17 cellular contexts compared by ENCODE assay signal in the genomic region with DNA sequence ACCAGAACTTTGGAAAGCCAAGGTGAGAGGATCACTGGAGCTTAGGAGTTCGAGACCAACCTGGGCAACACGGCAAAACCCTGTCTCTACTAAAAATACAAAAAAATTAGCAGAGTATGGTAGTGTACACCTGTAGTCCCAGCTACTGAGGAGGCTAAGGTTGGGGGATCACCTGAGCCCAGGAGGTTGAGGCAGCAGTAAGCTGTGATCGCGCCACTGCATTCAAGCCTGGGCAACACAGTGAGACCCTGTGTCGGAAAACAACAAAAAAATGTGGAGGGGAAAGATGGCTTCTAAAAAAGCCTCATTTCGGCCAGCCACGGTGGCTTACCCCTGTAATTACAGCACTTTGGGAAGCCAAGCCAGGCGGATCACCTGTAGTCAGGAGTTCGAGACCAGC. TPM values are rescaled to one million over a fixed set of nuclear protein-coding genes. Genes with fewer than 3 reads are reported as not detected.
A peak's percentile ranks its signal among the peaks of the same experiment; 100 is the strongest.
DNase-seq lines count a peak whose midpoint lies in the region; ATAC-seq and TF ChIP-seq lines count a peak whose summit lies in the region.
"Had no signal": no experiment of that assay in that cellular context is flagged by ENCODE, and none has a peak within 500 bp of the region (broad histone marks: within the 10 kb centered on the region; RNA-seq: fewer than 3 reads in every experiment).

No MANE protein-coding gene starts in this region.

- WGBS in H9 (ENCODE audit: extremely low coverage, insufficient read length, low lambda C conversion rate) = no CpG with 5 or more reads among the region's 9 CpGs
- WGBS in mesenchymal stem cell = 96% methylated on average over 8 of the region's 9 CpGs
- WGBS in SK-N-SH (ENCODE audit: low lambda C conversion rate) = 94% methylated on average over 9 of the region's 9 CpGs

- H3K9ac ChIP-seq in H9 (ENCODE audit: extremely low read depth, insufficient read length, low read length) (no peak overlapping the region), mesenchymal stem cell (ENCODE audit: low read length) (no peak overlapping the region), SK-N-SH (no peak overlapping the region), colonic mucosa (ENCODE audit: low read depth in 2 of 2, low read length in 2 of 2) (no peak overlapping the region)

- no peaks in the 10 kb centered on the region for H3K9me2 ChIP-seq in SK-N-SH

- POLR2A ChIA-PET in SK-N-SH (lab: Yijun Ruan, JAX) = no interaction called here
- POLR2A ChIA-PET in activated CD8-positive, alpha-beta T cell treated with anti-CD3 and anti-CD28 coated beads for 36 hours (lab: Charles Lee) = interaction anchor here (0.6 kb wide), 1 partner anchor 15 kb away, joined by 3 read pairs; no protein-coding TSS in a partner anchor

- H2BK12ac ChIP-seq in H9 (ENCODE audit: insufficient read length, low read depth, low read length) = no peak overlapping the region
- H2BK12ac ChIP-seq in mesenchymal stem cell (ENCODE audit: low read length in 2 of 2) = no peak overlapping the region

- H3K79me1 ChIP-seq in H9 (ENCODE audit: insufficient read depth, low read depth, low read length, poor library complexity, severe bottlenecking) (no peaks in the 10 kb centered on the region), mesenchymal stem cell (replicated peaks; ENCODE audit: low read length, poor library complexity, severe bottlenecking) (peaks cover 20% of the 10 kb centered on the region)

- H3K18ac ChIP-seq in H9 (ENCODE audit: insufficient read length, low read depth, low read length) = no peak overlapping the region
- no peak overlapping the region for H3K18ac ChIP-seq in mesenchymal stem cell (ENCODE audit: low read depth in 1 of 2, low read length in 2 of 2)

- no peaks in the 10 kb centered on the region for H3K9me3 Mint-ChIP-seq in H9
- no peaks in the 10 kb centered on the region for H3K9me3 Mint-ChIP-seq in activated CD8-positive, alpha-beta T cell treated with anti-CD3 and anti-CD28 coated beads for 36 hours

- H3K36me3 Mint-ChIP-seq in H9 (ENCODE audit: insufficient read depth in 1 of 3, low read depth in 3 of 3) = peaks cover 7 to 59% (median 45%) of the 10 kb centered on the region in 3 experiments; a peak in 6 of 7 replicates
- peaks cover 4% of the 10 kb centered on the region for H3K36me3 Mint-ChIP-seq in T-helper 17 cell (ENCODE audit: low read depth)
- H3K36me3 Mint-ChIP-seq in activated CD8-positive, alpha-beta T cell treated with anti-CD3 and anti-CD28 coated beads for 36 hours (ENCODE audit: low read depth) = peaks cover 33% of the 10 kb centered on the region

- no peak for TF ChIP-seq RAD21 in SK-N-SH (IDR thresholded peaks at IDR 0.05; ENCODE audit: low read length)

- no peak overlapping the region for H3K4me3 Mint-ChIP-seq in H9
- H3K4me3 Mint-ChIP-seq in T-helper 17 cell = no peak overlapping the region
- no peak overlapping the region for H3K4me3 Mint-ChIP-seq in activated CD8-positive, alpha-beta T cell treated with anti-CD3 and anti-CD28 coated beads for 36 hours

- H3K27me3 ChIP-seq in H9 (ENCODE audit: insufficient read depth, low read length) (no peaks in the 10 kb centered on the region), mesenchymal stem cell (ENCODE audit: control insufficient read depth in 1 of 2, insufficient read depth in 1 of 2, low read length in 2 of 2) (no peaks in the 10 kb centered on the region), osteoblast (ENCODE audit: insufficient read depth, low read length) (no peaks in the 10 kb centered on the region), SK-N-SH (ENCODE audit: insufficient read depth) (no peaks in the 10 kb centered on the region), colonic mucosa (no peaks in the 10 kb centered on the region)
- H3K27me3 ChIP-seq: SJSA1 had no signal

- H3K23me2 ChIP-seq in H9 (ENCODE audit: insufficient read length, low read depth, low read length, poor library complexity, severe bottlenecking) = no peaks in the 10 kb centered on the region

- CTCF ChIA-PET in SK-N-SH (lab: Yijun Ruan, JAX) = interaction anchor here (1.3 kb wide), 1 partner anchor 8 kb away, joined by 3 read pairs; no protein-coding TSS in a partner anchor
- CTCF ChIA-PET in activated CD8-positive, alpha-beta T cell treated with anti-CD3 and anti-CD28 coated beads for 36 hours (lab: Charles Lee) = no interaction called here

- H3K27ac ChIP-seq in H9 (ENCODE audit: insufficient read length, low read depth, low read length) = no peak overlapping the region
- peak overlapping the region; percentile 36 for H3K27ac ChIP-seq in mesenchymal stem cell (ENCODE audit: low read length, poor library complexity, severe bottlenecking)
- H3K27ac ChIP-seq in osteoblast (ENCODE audit: low read depth, low read length) = peak overlapping the region; percentile 12
- H3K27ac ChIP-seq in SK-N-SH (ENCODE audit: low read depth in 2 of 2, low read length in 1 of 2) = no peak overlapping the region
- no peak overlapping the region for H3K27ac ChIP-seq in colonic mucosa

- H4K20me1 ChIP-seq in H9 (ENCODE audit: control insufficient read depth, insufficient read depth, insufficient read length) (no peaks in the 10 kb centered on the region), osteoblast (ENCODE audit: insufficient read depth, low read length) (peaks cover 3% of the 10 kb centered on the region), SK-N-SH (ENCODE audit: insufficient read depth) (no peaks in the 10 kb centered on the region)

- intact Hi-C loops in colonic mucosa (cut with DNase I) = no loop called here
- intact Hi-C loops in activated CD8-positive, alpha-beta T cell treated with anti-CD3 and anti-CD28 coated beads for 36 hours (cut with micrococcal nuclease) = no loop called here

- no peak overlapping the region for H3K56ac ChIP-seq in H9 (ENCODE audit: insufficient read length, low read depth, low read length)

- no peak overlapping the region for H3K23ac ChIP-seq in H9 (ENCODE audit: insufficient read length, low read depth, low read length)
- no peak overlapping the region for H3K23ac ChIP-seq in mesenchymal stem cell (ENCODE audit: low read length in 2 of 2)

- H3F3A ChIP-seq in SK-N-SH (replicated peaks; ENCODE audit: insufficient read depth) = peaks cover 32% of the 10 kb centered on the region

- H3K27ac Mint-ChIP-seq in H9 (peak overlapping the region; percentile 86 to 97 (median 94); a peak in 2 of 7 replicates), T-helper 17 cell (peak overlapping the region; percentile 9)
- no peak overlapping the region for H3K27ac Mint-ChIP-seq in activated CD8-positive, alpha-beta T cell treated with anti-CD3 and anti-CD28 coated beads for 36 hours

- H2AFZ ChIP-seq in H9 (ENCODE audit: low read length) (no peak overlapping the region), mesenchymal stem cell (ENCODE audit: low read depth, low read length) (no peak overlapping the region), osteoblast (ENCODE audit: low read length) (no peak overlapping the region), SK-N-SH (ENCODE audit: low read depth) (no peak overlapping the region)

- H2BK15ac ChIP-seq in H9 (ENCODE audit: low read depth, low read length) (no peak overlapping the region), mesenchymal stem cell (ENCODE audit: low read depth, poor library complexity, severe bottlenecking) (no peak overlapping the region)

- H3K4me1 Mint-ChIP-seq in H9 (peaks cover 26 to 29% of the 10 kb centered on the region in 2 experiments), T-helper 17 cell (peaks cover 8% of the 10 kb centered on the region)
- no peaks in the 10 kb centered on the region for H3K4me1 Mint-ChIP-seq in activated CD8-positive, alpha-beta T cell treated with anti-CD3 and anti-CD28 coated beads for 36 hours (ENCODE audit: low read depth)

- H3K14ac ChIP-seq in H9 (ENCODE audit: insufficient read depth, low read length) (no peak overlapping the region), mesenchymal stem cell (ENCODE audit: low read length in 2 of 2) (no peak overlapping the region)

- H4K5ac ChIP-seq in H9 (ENCODE audit: insufficient read length, low read depth, low read length) = no peak overlapping the region

- H4K8ac ChIP-seq in H9 (replicated peaks; ENCODE audit: insufficient read length, low read depth, low read length) (no peak overlapping the region), mesenchymal stem cell (ENCODE audit: low read length) (no peak overlapping the region)

- DNase-seq in H9 (no peak), T-helper 17 cell (no peak), mesenchymal stem cell (no peak), osteoblast (ENCODE audit: insufficient read length, low spot score, missing footprints) (no peak), SK-N-SH (no peak), colonic mucosa (no peak)
- no peak for DNase-seq in activated CD8-positive, alpha-beta T cell treated with anti-CD3 and anti-CD28 coated beads for 36 hours
- DNase-seq: 8988T, DND-41, HCEC 1CT, NCI-H1436, NCI-H1930, NCI-H226, NCI-H524, NCI-H82 had no signal

- no peak for TF ChIP-seq CTCF in H9 (conservative IDR thresholded peaks at IDR 0.05)
- no peak for TF ChIP-seq CTCF in osteoblast (IDR thresholded peaks at IDR 0.05; ENCODE audit: extremely low read depth, low read depth, low read length)
- no peak for TF ChIP-seq CTCF in SK-N-SH (IDR thresholded peaks at IDR 0.05)
- TF ChIP-seq CTCF in colonic mucosa (IDR thresholded peaks at IDR 0.05) = no peak
- no peak for TF ChIP-seq CTCF in activated CD8-positive, alpha-beta T cell treated with anti-CD3 and anti-CD28 coated beads for 36 hours (IDR thresholded peaks at IDR 0.05)

- H3K4ac ChIP-seq in H9 (ENCODE audit: low read depth, low read length) (no peak overlapping the region), mesenchymal stem cell (ENCODE audit: low read depth in 1 of 2, low read length in 2 of 2) (no peak overlapping the region)

- H3K36me3 ChIP-seq in mesenchymal stem cell (ENCODE audit: control insufficient read depth in 1 of 2, insufficient read depth in 2 of 2, low read depth in 1 of 2, low read length in 2 of 2) (peaks cover 17 to 68% of the 10 kb centered on the region in 2 experiments), osteoblast (ENCODE audit: insufficient read depth, low read length) (peaks cover 32% of the 10 kb centered on the region), SK-N-SH (replicated peaks in 1 of 2; ENCODE audit: control insufficient read depth in 1 of 2, insufficient read depth in 2 of 2, low read length in 1 of 2) (peaks cover 8 to 46% of the 10 kb centered on the region in 2 experiments), colonic mucosa (peaks cover 6% of the 10 kb centered on the region)

- no peak overlapping the region for H2BK20ac ChIP-seq in H9 (ENCODE audit: low read depth, low read length, poor library complexity, severe bottlenecking)

- H3K27me3 Mint-ChIP-seq in H9 (ENCODE audit: low read depth) = no peaks in the 10 kb centered on the region
- H3K27me3 Mint-ChIP-seq in T-helper 17 cell = no peaks in the 10 kb centered on the region
- no peaks in the 10 kb centered on the region for H3K27me3 Mint-ChIP-seq in activated CD8-positive, alpha-beta T cell treated with anti-CD3 and anti-CD28 coated beads for 36 hours

- no peak overlapping the region for H3T11ph ChIP-seq in H9 (ENCODE audit: low read length)

- H3K79me2 ChIP-seq in H9 (ENCODE audit: insufficient read depth, low read length) (no peaks in the 10 kb centered on the region), osteoblast (ENCODE audit: insufficient read depth, low read length) (peaks cover 40% of the 10 kb centered on the region), SK-N-SH (ENCODE audit: insufficient read depth) (peaks cover 78% of the 10 kb centered on the region)

- ATAC-seq in T-helper 17 cell = no peak
- ATAC-seq in GM21515 (IDR thresholded peaks at IDR 0.05; ENCODE audit: unreplicated experiment) = no peak
- ATAC-seq in activated CD8-positive, alpha-beta T cell treated with anti-CD3 and anti-CD28 coated beads for 36 hours = no peak

- no peak for TF ChIP-seq EP300 in SK-N-SH (IDR thresholded peaks at IDR 0.05; ENCODE audit: borderline replicate concordance in 1 of 2, low read depth in 1 of 2, low read length in 1 of 2)

- H2BK120ac ChIP-seq in H9 (ENCODE audit: low read depth, low read length, poor library complexity, severe bottlenecking) (no peak overlapping the region), mesenchymal stem cell (ENCODE audit: low read depth, low read length) (no peak overlapping the region)

- H4K91ac ChIP-seq in H9 (ENCODE audit: insufficient read length, low read depth, low read length) (no peak overlapping the region), mesenchymal stem cell (ENCODE audit: low read length) (no peak overlapping the region)

- H3K4me2 ChIP-seq in H9 (ENCODE audit: insufficient read depth, insufficient read length, low read length) (no peak overlapping the region), mesenchymal stem cell (ENCODE audit: low read length, poor library complexity, severe bottlenecking) (no peak overlapping the region), osteoblast (ENCODE audit: insufficient read depth, low read length) (no peak overlapping the region), SK-N-SH (no peak overlapping the region)

- H3K4me3 ChIP-seq in mesenchymal stem cell (ENCODE audit: insufficient read depth in 1 of 2, low read depth in 1 of 2, low read length in 2 of 2) = no peak overlapping the region
- no peak overlapping the region for H3K4me3 ChIP-seq in osteoblast (ENCODE audit: insufficient read depth, low read length)
- no peak overlapping the region for H3K4me3 ChIP-seq in SK-N-SH (ENCODE audit: low read depth in 2 of 2, low read length in 1 of 2)
- H3K4me3 ChIP-seq in colonic mucosa = no peak overlapping the region
- H3K4me3 ChIP-seq: SJSA1 had no signal

- H3K9me3 ChIP-seq in H9 (ENCODE audit: control insufficient read depth, low read depth, low read length) = no peaks in the 10 kb centered on the region
- H3K9me3 ChIP-seq in T-helper 17 cell (ENCODE audit: control insufficient read depth, low read length, poor library complexity, severe bottlenecking) = no peaks in the 10 kb centered on the region
- H3K9me3 ChIP-seq in mesenchymal stem cell (ENCODE audit: control insufficient read depth, low read length) = no peaks in the 10 kb centered on the region
- H3K9me3 ChIP-seq in osteoblast (ENCODE audit: low read depth, low read length) = no peaks in the 10 kb centered on the region
- H3K9me3 ChIP-seq in SK-N-SH = no peaks in the 10 kb centered on the region
- H3K9me3 ChIP-seq in colonic mucosa = no peaks in the 10 kb centered on the region
- H3K9me3 ChIP-seq: SJSA1 had no signal

- no peak overlapping the region for H2AK5ac ChIP-seq in H9 (ENCODE audit: insufficient read length, low read length)
- peak overlapping the region; percentile 52 for H2AK5ac ChIP-seq in mesenchymal stem cell (ENCODE audit: low read length, severe bottlenecking)

- H3K4me1 ChIP-seq in H9 (ENCODE audit: insufficient read depth, low read length) (peaks cover 5% of the 10 kb centered on the region; the same call in 1 of the 2 replicates), mesenchymal stem cell (ENCODE audit: control insufficient read depth, insufficient read depth, low read depth, low read length) (peaks cover 8% of the 10 kb centered on the region), osteoblast (ENCODE audit: insufficient read depth, low read length) (peaks cover 22% of the 10 kb centered on the region), SK-N-SH (ENCODE audit: control insufficient read depth in 1 of 2, insufficient read depth in 2 of 2, low read depth in 1 of 2, low read length in 1 of 2) (peaks cover 0 to 17% of the 10 kb centered on the region in 2 experiments; a peak in 1 of 4 replicates), colonic mucosa (no peaks in the 10 kb centered on the region)

- H2BK5ac ChIP-seq in H9 (ENCODE audit: insufficient read length, low read length) (no peak overlapping the region), mesenchymal stem cell (ENCODE audit: low read depth, low read length, poor library complexity, severe bottlenecking) (no peak overlapping the region)

RNA-seq across cellular contexts. Expression of a gene that starts 54.5 kb away (rescaled TPM):
- total RNA-seq in H9 (2021) = 57.4 and 60.8 TPM in 2 replicates
- 10 to 100 TPM; 76.1 to 86.9 TPM for total RNA-seq in T-helper 17 cell
- polyA plus RNA-seq in mesenchymal stem cell (2013, experiment 1 of 2) = 14.6 TPM
- polyA plus RNA-seq in mesenchymal stem cell (2013, experiment 2 of 2) = 14.2 TPM
- 37.1 and 39.8 TPM in 2 replicates for total RNA-seq in osteoblast
- 12.1 and 15.3 TPM in 2 replicates for polyA plus RNA-seq in SK-N-SH (2012; rRNA removed)
- 15.4 and 18.2 TPM in 2 replicates for polyA plus RNA-seq in SK-N-SH (2012; cell fraction: cytosol; rRNA removed)
- polyA plus RNA-seq in SK-N-SH (2012; cell fraction: nucleus; rRNA removed) = 13.7 and 23.7 TPM in 2 replicates
- total RNA-seq in colonic mucosa = 10 to 100 TPM; 39.5 to 48.6 TPM
- total RNA-seq in activated CD8-positive, alpha-beta T cell treated with anti-CD3 and anti-CD28 coated beads for 36 hours = 10 to 100 TPM; 34.7 to 36.1 TPM

Comparison
In these comparisons a context has a peak if more than half of its experiments do, and no peak if none do; other contexts are left out.
1. H3K27ac ChIP-seq: peak in mesenchymal stem cell (single experiment) and osteoblast (single experiment); none in H9 (single experiment), SK-N-SH (0 of 2) and colonic mucosa (single experiment).